Comparison of ENCODE assay signal across 10 cellular contexts in genomic region chr4:52660643-52661042, GRCh38. TPM values are rescaled to one million over a fixed set of nuclear protein-coding genes. Genes with fewer than 3 reads are reported as not detected.
DNase-seq lines count a peak whose midpoint lies in the region; ATAC-seq and TF ChIP-seq lines count a peak whose summit lies in the region.
"Had no signal": no experiment of that assay in that cellular context is flagged by ENCODE, and none has a peak within 500 bp of the region (broad histone marks: within the 10 kb centered on the region; RNA-seq: fewer than 3 reads in every experiment).

No MANE protein-coding gene starts in this region.

- H3K27me3 Mint-ChIP-seq in Caco-2 (ENCODE audit: insufficient read depth, unreplicated experiment) (no peaks in the 10 kb centered on the region), IgD-negative memory B cell (no peaks in the 10 kb centered on the region)
- peaks cover 18 to 51% (median 27%) of the 10 kb centered on the region in 5 donors for H3K27me3 Mint-ChIP-seq in naive thymus-derived CD8-positive, alpha-beta T cell

- no TSS peak for BruUV-seq in Caco-2 (replicated peaks; lab: Mats Ljungman, UMichigan)

- CTCF ChIA-PET in Caco-2 (lab: Charles Lee): interaction anchor here (0.7 kb wide), 1 partner anchor 129 kb away, joined by 3 read pairs; no protein-coding TSS in a partner anchor

- peaks cover 28% of the 10 kb centered on the region for H3K9me3 Mint-ChIP-seq in Caco-2 (ENCODE audit: unreplicated experiment)
- H3K9me3 Mint-ChIP-seq in IgD-negative memory B cell: no peaks in the 10 kb centered on the region
- H3K9me3 Mint-ChIP-seq in naive thymus-derived CD8-positive, alpha-beta T cell: peaks cover 0 to 6% (median 0%) of the 10 kb centered on the region in 9 donors

- H3K9me3 ChIP-seq in Caco-2 (peaks cover 15% of the 10 kb centered on the region; the same call in 1 of the 2 replicates), MG63 (no peaks in the 10 kb centered on the region; the same call in 1 of the 2 replicates), tibial nerve (no peaks in the 10 kb centered on the region)
- H3K9me3 ChIP-seq: suprapubic skin had no signal

- H3K4me1 Mint-ChIP-seq in Caco-2 (ENCODE audit: low read depth, unreplicated experiment): peaks cover 40% of the 10 kb centered on the region
- peaks cover 11 to 20% (median 17%) of the 10 kb centered on the region in 3 donors for H3K4me1 Mint-ChIP-seq in IgD-negative memory B cell
- peaks cover 10 to 20% (median 18%) of the 10 kb centered on the region in 4 donors for H3K4me1 Mint-ChIP-seq in naive thymus-derived CD8-positive, alpha-beta T cell

- WGBS in tibial nerve, 2 donors: 94 to 95% methylated on average over 6 of the region's 6 CpGs

- H3K4me3 ChIP-seq in Caco-2 (ENCODE audit: low read depth, low read length): no peak overlapping the region
- no peak overlapping the region for H3K4me3 ChIP-seq in MG63
- H3K4me3 ChIP-seq in tibial nerve: peak overlapping the region in 1 of 4 donors; percentile 71

- H3K27ac Mint-ChIP-seq in Caco-2 (ENCODE audit: unreplicated experiment): peak overlapping the region; percentile 32
- H3K27ac Mint-ChIP-seq in IgD-negative memory B cell: peak overlapping the region in 1 of 3 donors; percentile 36
- peak overlapping the region in 2 of 10 donors; percentile 28 to 65 for H3K27ac Mint-ChIP-seq in naive thymus-derived CD8-positive, alpha-beta T cell

- intact Hi-C loops in Caco-2 (cut with micrococcal nuclease; ENCODE audit: unreplicated experiment): loop anchor here (1.0 to 10.0 kb wide), 3 partner anchors 52 to 426 kb away; no protein-coding TSS in a partner anchor

- TF ChIP-seq POLR2A in tibial nerve (IDR thresholded peaks at IDR 0.05): no peak

- H3K4me1 ChIP-seq in Caco-2 (peaks cover 16% of the 10 kb centered on the region; the same call in 1 of the 2 replicates), tibial nerve (peaks cover 0 to 33% (median 4%) of the 10 kb centered on the region in 4 donors)

- peak overlapping the region in 1 of 4 donors; percentile 93 for H3K27ac ChIP-seq in tibial nerve
- H3K27ac ChIP-seq: suprapubic skin had no signal

- TF ChIP-seq CTCF in Caco-2 (IDR thresholded peaks at IDR 0.05; ENCODE audit: insufficient read depth in 1 of 2, low read depth in 1 of 2, low read length in 1 of 2, severe bottlenecking in 1 of 2, unreplicated experiment in 1 of 2) (no peak), tibial nerve (IDR thresholded peaks at IDR 0.05) (no peak)

- H3K4me3 Mint-ChIP-seq in Caco-2 (ENCODE audit: unreplicated experiment) (peak overlapping the region; percentile 84), IgD-negative memory B cell (peak overlapping the region; percentile 20 to 90 (median 60))
- peak overlapping the region; percentile 15 to 89 (median 64) for H3K4me3 Mint-ChIP-seq in naive thymus-derived CD8-positive, alpha-beta T cell

- DNase-seq in Caco-2: no peak
- DNase-seq in amniotic epithelial cell (ENCODE audit: low read depth): peak; percentile 51
- no peak for DNase-seq in naive thymus-derived CD8-positive, alpha-beta T cell
- DNase-seq in MG63: no peak
- no peak for DNase-seq in tibial nerve (ENCODE audit: low spot score in 2 of 2)
- DNase-seq: activated CD8-positive, alpha-beta memory T cell treated with anti-CD3 and anti-CD28 coated beads for 24 hours; stimulated activated CD4-positive, alpha-beta T cell treated with anti-CD3 and anti-CD28 coated beads, Interleukin-4, amount 100 ng/mL, for 4 hours had no signal

- ATAC-seq in naive thymus-derived CD8-positive, alpha-beta T cell: no peak
- no peak for ATAC-seq in GM19463 (IDR thresholded peaks at IDR 0.05; ENCODE audit: unreplicated experiment)

- no peaks in the 10 kb centered on the region for H3K27me3 ChIP-seq in Caco-2 (replicated peaks; ENCODE audit: control insufficient read depth, insufficient read depth, low read length)
- H3K27me3 ChIP-seq in MG63: no peaks in the 10 kb centered on the region
- H3K27me3 ChIP-seq in tibial nerve: no peaks in the 10 kb centered on the region
- H3K27me3 ChIP-seq: suprapubic skin had no signal

- POLR2A ChIA-PET in Caco-2 (lab: Charles Lee): interaction anchor here (1.4 kb wide), 1 partner anchor 52 kb away, joined by 4 read pairs; no protein-coding TSS in a partner anchor
- POLR2A ChIA-PET in naive thymus-derived CD8-positive, alpha-beta T cell (lab: Charles Lee): no interaction called here

- H3K36me3 Mint-ChIP-seq in Caco-2 (ENCODE audit: insufficient read depth, unreplicated experiment) (peaks cover 18% of the 10 kb centered on the region), IgD-negative memory B cell (no peaks in the 10 kb centered on the region)
- H3K36me3 Mint-ChIP-seq in naive thymus-derived CD8-positive, alpha-beta T cell: peaks cover 0 to 9% (median 8%) of the 10 kb centered on the region in 3 donors

- no peak for TF ChIP-seq EP300 in tibial nerve (IDR thresholded peaks at IDR 0.05)

- H3K36me3 ChIP-seq in Caco-2 (ENCODE audit: control insufficient read depth, insufficient read depth, low read length): no peaks in the 10 kb centered on the region
- peaks cover 13% of the 10 kb centered on the region for H3K36me3 ChIP-seq in MG63
- H3K36me3 ChIP-seq in tibial nerve: peaks cover 0 to 13% (median 0%) of the 10 kb centered on the region in 3 donors
- H3K36me3 ChIP-seq: suprapubic skin had no signal

RNA-seq across cellular contexts. Expression of gene USP46, which starts 1.5 kb away (rescaled TPM):
- total RNA-seq in Caco-2 (2022) (26.4 and 32.2 TPM in 2 replicates), tibial nerve (10 to 100 TPM; 28.2 to 55.5 (median 37.9) TPM)
- polyA plus RNA-seq in IgD-negative memory B cell: 3.5 TPM
- 1 to 10 TPM; 2.7 to 3.9 TPM for total RNA-seq in naive thymus-derived CD8-positive, alpha-beta T cell
- under 1 TPM in 2 of 3 donors, not detected in 1; 0.24 to 0.28 TPM for polyA plus RNA-seq in naive thymus-derived CD8-positive, alpha-beta T cell
- 14.6 and 28.2 TPM in 2 replicates for total RNA-seq in MG63 (2014; rRNA removed; shearing (Covaris generic); ENCODE audit: low replicate concordance)
